8 cellular contexts compared by ENCODE assay signal in genomic region chr16:30368122-30368791, GRCh38. TPM values are rescaled to one million over a fixed set of nuclear protein-coding genes. Genes with fewer than 3 reads are reported as not detected.
A peak's percentile ranks its signal among the peaks of the same experiment; 100 is the strongest.
DNase-seq lines count a peak whose midpoint lies in the region; ATAC-seq and TF ChIP-seq lines count a peak whose summit lies in the region.

No MANE protein-coding gene starts in this region.

- CTCF ChIA-PET in AG04449 (lab: Yijun Ruan, JAX) (interaction anchor here (1.1 to 1.3 kb wide), 3 partner anchors 10 to 62 kb away, joined by 3 to 4 read pairs (median 4); partner anchors contain the start of genes CD2BP2 and DCTPP1), activated B cell treated with CpG ODN at 0.5 μM for 24 hours (lab: Charles Lee) (interaction anchor here (1.1 to 1.4 kb wide), 2 partner anchors 27 to 41 kb away, joined by 4 to 7 read pairs; partner anchors contain the start of gene ZNF48)

- no peaks in the 10 kb centered on the region for H3K9me3 Mint-ChIP-seq in activated B cell treated with CpG ODN at 0.5 μM for 24 hours

- peak overlapping the region; percentile 87 for H3K4me3 Mint-ChIP-seq in activated B cell treated with CpG ODN at 0.5 μM for 24 hours

- peaks cover 34% of the 10 kb centered on the region for H3K36me3 Mint-ChIP-seq in activated B cell treated with CpG ODN at 0.5 μM for 24 hours (ENCODE audit: low read depth)

- no peak for TF ChIP-seq POLR2A in spleen (IDR thresholded peaks at IDR 0.05)

- peaks cover 69% of the 10 kb centered on the region for H3K4me1 ChIP-seq in left ventricle myocardium inferior
- H3K4me1 ChIP-seq in spleen, result peaks cover 20 to 63% (median 44%) of the 10 kb centered on the region in 6 donors

- no peaks in the 10 kb centered on the region for H3K27me3 ChIP-seq in left ventricle myocardium inferior (ENCODE audit: low read depth)
- no peaks in the 10 kb centered on the region for H3K27me3 ChIP-seq in spleen (replicated peaks in 1 of 7)

- intact Hi-C loops in activated B cell treated with CpG ODN at 0.5 μM for 24 hours (cut with micrococcal nuclease) (no loop called here), left ventricle myocardium inferior (cut with micrococcal nuclease) (no loop called here), spleen (cut with DNase I; ENCODE audit: low total_unique reads) (no loop called here)

- no peak for TF ChIP-seq CTCF in AG04449 (IDR thresholded peaks at IDR 0.05; ENCODE audit: insufficient read depth, low read length, missing control alignments)
- no peak for TF ChIP-seq CTCF in activated B cell treated with CpG ODN at 0.5 μM for 24 hours (IDR thresholded peaks at IDR 0.05)
- TF ChIP-seq CTCF in left ventricle myocardium inferior (IDR thresholded peaks at IDR 0.05; ENCODE audit: borderline replicate concordance), result no peak
- TF ChIP-seq CTCF in spleen (IDR thresholded peaks at IDR 0.05 in 8 of 11, conservative IDR thresholded peaks at IDR 0.05 in 3 of 11), result no peak

- ATAC-seq in activated B cell treated with CpG ODN at 0.5 μM for 24 hours (ENCODE audit: low read depth), result no peak
- no peak for ATAC-seq in GM18873 (IDR thresholded peaks at IDR 0.05; ENCODE audit: low FRiP score, unreplicated experiment)
- no peak for ATAC-seq in GM21825 (IDR thresholded peaks at IDR 0.05; ENCODE audit: unreplicated experiment)

- WGBS in spleen, 5 donors, result 7 to 12% (median 10%) methylated on average over 8 of the region's 8 CpGs

- POLR2A ChIA-PET in AG04449 (lab: Yijun Ruan, JAX), result interaction anchor here (0.5 to 1.1 kb wide), 2 partner anchors 12 to 28 kb away, joined by 3 to 5 read pairs; no protein-coding TSS in a partner anchor
- POLR2A ChIA-PET in activated B cell treated with CpG ODN at 0.5 μM for 24 hours (lab: Charles Lee), result interaction anchor here (0.5 to 3.9 kb wide), 3 partner anchors 12 to 37 kb away, joined by 3 to 36 read pairs (median 5); partner anchors contain the start of genes CD2BP2 and SEPTIN1

- no peak for DNase-seq in AG04449 (ENCODE audit: low read depth, low spot score)
- peak; percentile 60 for DNase-seq in HCEC 1CT
- no peak for DNase-seq in activated B cell treated with CpG ODN at 0.5 μM for 24 hours
- no peak for DNase-seq in left ventricle myocardium inferior
- DNase-seq in spleen, result no peak
- DNase-seq in DMS 273 treated with DMSO at 0.1 percent for 48 hours (lab: John Stamatoyannopoulos, UW), result no peak

- peaks cover 52% of the 10 kb centered on the region for H3K4me1 Mint-ChIP-seq in activated B cell treated with CpG ODN at 0.5 μM for 24 hours

- H3K36me3 ChIP-seq in left ventricle myocardium inferior (peaks cover 26% of the 10 kb centered on the region), spleen (peaks cover 0 to 42% (median 21%) of the 10 kb centered on the region in 6 donors)

- peak overlapping the region; percentile 85 for H3K4me3 ChIP-seq in AG04449 (ENCODE audit: low read depth, low read length)
- H3K4me3 ChIP-seq in left ventricle myocardium inferior, result peak overlapping the region; percentile 92
- H3K4me3 ChIP-seq in spleen, result peak overlapping the region; percentile 63 to 97 (median 80)

- no peaks in the 10 kb centered on the region for H3K27me3 Mint-ChIP-seq in activated B cell treated with CpG ODN at 0.5 μM for 24 hours

- H3K27ac Mint-ChIP-seq in activated B cell treated with CpG ODN at 0.5 μM for 24 hours, result peak overlapping the region; percentile 43

- H3K9me3 ChIP-seq in left ventricle myocardium inferior (replicated peaks), result no peaks in the 10 kb centered on the region
- H3K9me3 ChIP-seq in spleen, result no peaks in the 10 kb centered on the region

- H3K27ac ChIP-seq in left ventricle myocardium inferior (replicated peaks), result peak overlapping the region; percentile 92
- H3K27ac ChIP-seq in spleen, result peak overlapping the region in 7 of 8 donors; percentile 63 to 96 (median 87)

RNA-seq across cellular contexts. Expression of gene TBC1D10B, which starts 2.0 kb away (rescaled TPM):
- total RNA-seq in activated B cell treated with CpG ODN at 0.5 μM for 24 hours (46.3 and 50.2 TPM in 2 replicates), left ventricle myocardium inferior (23.3 TPM), spleen (10 to 100 TPM; 32.5 to 50.4 (median 45.8) TPM)
- polyA plus RNA-seq in spleen, result 10 to 100 TPM; 17.3 to 33.3 (median 22.5) TPM

RNA-seq across cellular contexts. Expression of gene MYL11, which starts 6.3 kb away (rescaled TPM):
- total RNA-seq in activated B cell treated with CpG ODN at 0.5 μM for 24 hours (not detected in 2 replicates), left ventricle myocardium inferior (not detected), spleen (1 to 10 TPM in 1 of 7 donors, not detected in 6; 1.4 TPM)
- polyA plus RNA-seq in spleen, result 1 to 10 TPM; 2.7 to 4.3 (median 2.8) TPM

RNA-seq across cellular contexts. Expression of gene CD2BP2, which starts 13.1 kb away (rescaled TPM):
- total RNA-seq in activated B cell treated with CpG ODN at 0.5 μM for 24 hours, result 87.8 and 88.0 TPM in 2 replicates
- total RNA-seq in left ventricle myocardium inferior, result 29.8 TPM
- 10 to 100 TPM; 33.9 to 60.0 (median 55.8) TPM for total RNA-seq in spleen
- 10 to 100 TPM; 27.8 to 42.9 (median 42.9) TPM for polyA plus RNA-seq in spleen

RNA-seq across cellular contexts. Expression of gene SEPTIN1, which starts 14.1 kb away (rescaled TPM):
- total RNA-seq in activated B cell treated with CpG ODN at 0.5 μM for 24 hours, result 192 and 199 TPM in 2 replicates
- 1.3 TPM for total RNA-seq in left ventricle myocardium inferior
- total RNA-seq in spleen, result 100 to 1,000 TPM in 1 of 7 donors, 10 to 100 TPM in 6; 38.5 to 105 (median 72.4) TPM
- 100 to 1,000 TPM; 154 to 199 (median 179) TPM for polyA plus RNA-seq in spleen

RNA-seq across cellular contexts. Expression of gene ZNF48, which starts 27.0 kb away (rescaled TPM):
- total RNA-seq in activated B cell treated with CpG ODN at 0.5 μM for 24 hours (11.7 and 13.0 TPM in 2 replicates), left ventricle myocardium inferior (5.0 TPM), spleen (10 to 100 TPM in 3 of 7 donors, 1 to 10 TPM in 4; 7.1 to 10.4 (median 9.5) TPM)
- 1 to 10 TPM; 2.7 to 5.7 (median 3.5) TPM for polyA plus RNA-seq in spleen
